ENCODE assay signal across 9 cellular contexts in genomic region chr5:169548315-169548714, GRCh38. TPM values are rescaled to one million over a fixed set of nuclear protein-coding genes. Genes with fewer than 3 reads are reported as not detected.
A peak's percentile ranks its signal among the peaks of the same experiment; 100 is the strongest.
DNase-seq lines count a peak whose midpoint lies in the region; ATAC-seq and TF ChIP-seq lines count a peak whose summit lies in the region.
"Had no signal": no experiment of that assay in that cellular context is flagged by ENCODE, and none has a peak within 500 bp of the region (broad histone marks: within the 10 kb centered on the region; RNA-seq: fewer than 3 reads in every experiment).

No MANE protein-coding gene starts in this region.

- no peaks in the 10 kb centered on the region for H3K36me3 Mint-ChIP-seq in naive thymus-derived CD4-positive, alpha-beta T cell

- no peaks in the 10 kb centered on the region for H3K4me1 Mint-ChIP-seq in naive thymus-derived CD4-positive, alpha-beta T cell

- no peak overlapping the region for H2AFZ ChIP-seq in mammary epithelial cell (ENCODE audit: low read depth, low read length)

- no peak for TF ChIP-seq POLR2A in right lobe of liver (IDR thresholded peaks at IDR 0.05)

- peak in 3 of 4 donors; percentile 80 to 91 (median 83) for ATAC-seq in right lobe of liver
- no peak for ATAC-seq in GM21381 (IDR thresholded peaks at IDR 0.05; ENCODE audit: unreplicated experiment)
- no peak for ATAC-seq in naive thymus-derived CD4-positive, alpha-beta T cell

- H4K20me1 ChIP-seq in mammary epithelial cell (ENCODE audit: insufficient read depth, low read length) = no peaks in the 10 kb centered on the region

- H3K4me3 Mint-ChIP-seq in naive thymus-derived CD4-positive, alpha-beta T cell = no peak overlapping the region

- no TSS peak for BruUV-seq in mammary epithelial cell (replicated peaks; lab: Mats Ljungman, UMichigan)

- CTCF ChIA-PET in mammary epithelial cell (lab: Charles Lee; ENCODE audit: low non-redundant PET) = interaction anchor here (0.5 kb wide), 1 partner anchor 1021 kb away, joined by 8 read pairs; no protein-coding TSS in a partner anchor
- CTCF ChIA-PET in naive thymus-derived CD4-positive, alpha-beta T cell (lab: Charles Lee) = no interaction called here

- dilution Hi-C loops in mammary epithelial cell (cut with HindIII; ENCODE audit: low sequenced_read_pairs) = loop anchor here (5.0 kb wide), 1 partner anchor 51 kb away; no protein-coding TSS in a partner anchor

- no peak overlapping the region for H3K4me2 ChIP-seq in mammary epithelial cell (ENCODE audit: insufficient read depth, low read depth, low read length)

- H3K4me3 ChIP-seq in Jurkat, Clone E6-1 (ENCODE audit: low read length) = no peak overlapping the region
- H3K4me3 ChIP-seq in mammary epithelial cell (replicated peaks in 1 of 3; ENCODE audit: insufficient read depth in 1 of 3, low read depth in 2 of 3, low read length in 3 of 3) (no peak overlapping the region), right lobe of liver (no peak overlapping the region)
- H3K4me3 ChIP-seq in naive thymus-derived CD4-positive, alpha-beta T cell (ENCODE audit: low read length) = no peak overlapping the region

- H3K4me1 ChIP-seq in mammary epithelial cell (ENCODE audit: insufficient read depth, low read length) (no peaks in the 10 kb centered on the region), right lobe of liver (no peaks in the 10 kb centered on the region)
- no peaks in the 10 kb centered on the region for H3K4me1 ChIP-seq in naive thymus-derived CD4-positive, alpha-beta T cell (ENCODE audit: control insufficient read depth in 2 of 2, insufficient read depth in 2 of 2, low read length in 2 of 2)

- H3K9me3 ChIP-seq in mammary epithelial cell (replicated peaks; ENCODE audit: insufficient read depth, low read length) (no peaks in the 10 kb centered on the region), right lobe of liver (no peaks in the 10 kb centered on the region)
- H3K9me3 ChIP-seq in naive thymus-derived CD4-positive, alpha-beta T cell (ENCODE audit: control insufficient read depth in 2 of 3, low read length in 3 of 3) = no peaks in the 10 kb centered on the region

- no peak overlapping the region for H3K9ac ChIP-seq in mammary epithelial cell (ENCODE audit: insufficient read depth, low read length)

- intact Hi-C loops in mammary epithelial cell (cut with micrococcal nuclease) = loop anchor here (1.0 to 2.0 kb wide), 8 partner anchors 30 to 869 kb away; no protein-coding TSS in a partner anchor
- intact Hi-C loops in right lobe of liver (cut with DNase I) = no loop called here
- intact Hi-C loops in naive thymus-derived CD4-positive, alpha-beta T cell (cut with micrococcal nuclease) = no loop called here

- 46% methylated on average over 1 of the region's 1 CpG for WGBS in mammary epithelial cell (ENCODE audit: low coverage, missing lambda C conversion rate)
- 8% methylated on average over 1 of the region's 1 CpG for WGBS in right lobe of liver (ENCODE audit: insufficient coverage, low coverage, low lambda C conversion rate, missing lambda C conversion rate)

- peaks cover 0 to 3% (median 0%) of the 10 kb centered on the region in 11 donors for H3K9me3 Mint-ChIP-seq in naive thymus-derived CD4-positive, alpha-beta T cell

- H3K36me3 ChIP-seq in mammary epithelial cell (ENCODE audit: insufficient read depth, low read length) = no peaks in the 10 kb centered on the region
- H3K36me3 ChIP-seq in right lobe of liver = no peaks in the 10 kb centered on the region
- H3K36me3 ChIP-seq in naive thymus-derived CD4-positive, alpha-beta T cell (ENCODE audit: control insufficient read depth in 2 of 3, insufficient read depth in 3 of 3, low read length in 3 of 3) = no peaks in the 10 kb centered on the region

- peak; percentile 53 for DNase-seq in Ammon's horn (ENCODE audit: low spot score)
- peak; percentile 1 for DNase-seq in Jurkat, Clone E6-1 (ENCODE audit: low read depth, low spot score)
- DNase-seq in mammary epithelial cell = peak; percentile 38
- no peak for DNase-seq in right lobe of liver
- DNase-seq in COLO668 (lab: John Stamatoyannopoulos, UW; ENCODE audit: unreplicated experiment) = no peak
- no peak for DNase-seq in activated CD4-positive, alpha-beta T cell treated with anti-CD3 and anti-CD28 coated beads, Interleukin-2, amount 50 U/mL, for 4 hours
- DNase-seq in naive thymus-derived CD4-positive, alpha-beta T cell = no peak
- DNase-seq: MV-4-11 had no signal

- TF ChIP-seq CTCF in mammary epithelial cell (conservative IDR thresholded peaks at IDR 0.05 in 1 of 2, IDR thresholded peaks at IDR 0.05 in 1 of 2; ENCODE audit: extremely low read depth in 1 of 2, insufficient read depth in 1 of 2, low read depth in 1 of 2, low read length in 2 of 2) (peak; percentile 58 to 66), right lobe of liver (IDR thresholded peaks at IDR 0.05) (peak; percentile 10 to 54 (median 40))

- in situ Hi-C loops in mammary epithelial cell (cut with MboI; ENCODE audit: low sequenced_read_pairs in 2 of 2) = loop anchor here (10.0 kb wide), 1 partner anchor 564 kb away; no protein-coding TSS in a partner anchor

- H3K79me2 ChIP-seq in mammary epithelial cell (ENCODE audit: insufficient read depth, low read length) = no peaks in the 10 kb centered on the region

- H3K27me3 Mint-ChIP-seq in naive thymus-derived CD4-positive, alpha-beta T cell = peaks cover 60 to 75% (median 65%) of the 10 kb centered on the region in 5 donors

- no peak overlapping the region for H3K27ac Mint-ChIP-seq in naive thymus-derived CD4-positive, alpha-beta T cell

- H3K27me3 ChIP-seq in mammary epithelial cell (ENCODE audit: insufficient read depth, low read length) (no peaks in the 10 kb centered on the region), right lobe of liver (peaks cover 0 to 4% of the 10 kb centered on the region in 2 donors)
- H3K27me3 ChIP-seq in naive thymus-derived CD4-positive, alpha-beta T cell (ENCODE audit: control insufficient read depth in 2 of 2, insufficient read depth in 2 of 2, low read length in 2 of 2) = peaks cover 0 to 3% of the 10 kb centered on the region in 2 donors

- POLR2A ChIA-PET in naive thymus-derived CD4-positive, alpha-beta T cell (lab: Charles Lee) = no interaction called here

- no peak overlapping the region for H3K27ac ChIP-seq in mammary epithelial cell (ENCODE audit: insufficient read depth, low read depth, low read length)
- no peak overlapping the region for H3K27ac ChIP-seq in right lobe of liver
- no peak overlapping the region for H3K27ac ChIP-seq in naive thymus-derived CD4-positive, alpha-beta T cell (ENCODE audit: low read depth, low read length)

RNA-seq across cellular contexts. Expression of gene SPDL1, which starts 35.3 kb away (rescaled TPM):
- polyA plus RNA-seq in Jurkat, Clone E6-1 (2012; ENCODE audit: insufficient read depth, insufficient read length) = 65.2 TPM
- total RNA-seq in mammary epithelial cell (10 to 100 TPM in 1 of 2 donors, 1 to 10 TPM in 1; 7.7 to 31.1 TPM), right lobe of liver (1 to 10 TPM; 1.1 to 6.7 (median 2.4) TPM)
- 20.4 TPM for polyA plus RNA-seq in mammary epithelial cell
- polyA minus RNA-seq in mammary epithelial cell = 22.0 TPM
- 10 to 100 TPM in 4 of 5 experiments, 1 to 10 TPM in 1; 9.9 to 27.2 (median 13.6) TPM for total RNA-seq in naive thymus-derived CD4-positive, alpha-beta T cell
- 1 to 10 TPM; 6.6 to 8.5 TPM for polyA plus RNA-seq in naive thymus-derived CD4-positive, alpha-beta T cell

Comparison
In these comparisons a context has a peak if more than half of its experiments do, and no peak if none do; other contexts are left out.
1. DNase-seq: peak in Ammon's horn (single experiment), Jurkat, Clone E6-1 (single experiment) and mammary epithelial cell (single experiment); none in right lobe of liver (0 of 3), COLO668 (single experiment), activated CD4-positive, alpha-beta T cell treated with anti-CD3 and anti-CD28 coated beads, Interleukin-2, amount 50 U/mL, for 4 hours (0 of 2) and naive thymus-derived CD4-positive, alpha-beta T cell (0 of 9).
2. ATAC-seq: peak in right lobe of liver (3 of 4); none in GM21381 (single experiment) and naive thymus-derived CD4-positive, alpha-beta T cell (single experiment).